Comparison of ENCODE assay signal across 13 cellular contexts in the genomic region with DNA sequence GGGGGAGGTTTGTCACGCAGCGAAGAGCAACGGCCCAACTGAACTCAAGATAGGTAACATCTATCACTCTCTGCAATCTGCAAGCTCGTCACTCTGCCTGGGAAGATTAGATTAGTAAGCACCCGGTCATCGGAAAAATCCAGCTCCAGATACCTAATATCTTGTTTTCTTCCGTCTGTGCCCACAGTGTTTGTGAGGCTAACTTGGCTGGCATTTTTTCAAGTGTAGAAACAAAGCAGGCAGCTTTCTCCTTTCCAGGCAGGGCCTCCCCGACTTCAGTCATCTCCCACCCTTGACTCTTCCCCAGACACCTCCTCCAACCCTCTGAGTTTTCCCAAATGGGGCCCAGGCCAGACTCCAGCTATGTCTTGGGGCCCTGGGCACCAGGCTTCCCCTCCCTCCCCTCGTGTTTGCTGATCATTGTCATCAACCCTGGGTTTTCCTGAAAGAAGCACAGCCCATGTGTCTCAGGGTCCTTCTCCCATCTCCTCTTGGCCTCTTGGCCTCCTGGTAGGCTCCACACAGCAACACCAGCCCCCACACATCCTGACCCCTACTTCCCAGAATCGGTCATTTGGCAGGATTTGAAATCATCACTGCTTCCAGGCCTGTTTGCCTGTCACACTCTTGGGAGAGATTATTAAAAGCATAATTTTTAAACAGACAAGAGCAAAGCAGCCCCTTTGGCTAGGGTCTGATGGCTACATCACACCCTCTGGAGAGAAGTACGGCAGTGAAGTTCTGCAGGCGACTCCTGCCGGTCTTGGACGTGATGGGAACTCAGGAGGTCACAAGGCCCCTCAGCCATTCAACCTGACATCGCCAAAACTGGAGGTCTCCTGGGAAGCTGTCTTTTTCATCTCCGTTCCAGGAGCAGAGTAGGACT.
A peak's percentile ranks its signal among the peaks of the same experiment; 100 is the strongest.
DNase-seq lines count a peak whose midpoint lies in the region; ATAC-seq and TF ChIP-seq lines count a peak whose summit lies in the region.
"Had no signal": no experiment of that assay in that cellular context is flagged by ENCODE, and none has a peak within 500 bp of the region (broad histone marks: within the 10 kb centered on the region; RNA-seq: fewer than 3 reads in every experiment).

No MANE protein-coding gene starts in this region.

- H3K79me2 ChIP-seq in Loucy (ENCODE audit: insufficient read depth, low read length) (peaks cover 11% of the 10 kb centered on the region; the same call in 1 of the 2 replicates), neural progenitor cell (ENCODE audit: low read depth) (no peaks in the 10 kb centered on the region)

- H3K27ac Mint-ChIP-seq in CD14-positive monocyte (peak overlapping the region; percentile 94 to 98 (median 98)), neural progenitor cell (peak overlapping the region; percentile 88), endodermal cell (no peak overlapping the region), chondrocyte (ENCODE audit: unreplicated experiment) (no peak overlapping the region)
- H3K27ac Mint-ChIP-seq: HFFc6 had no signal

- H3K36me3 Mint-ChIP-seq in CD14-positive monocyte (peaks cover 3 to 5% of the 10 kb centered on the region in 2 donors), neural progenitor cell (peaks cover 1% of the 10 kb centered on the region), endodermal cell (ENCODE audit: low read depth) (peaks cover 2% of the 10 kb centered on the region), chondrocyte (ENCODE audit: low read depth) (no peaks in the 10 kb centered on the region)

- peaks cover 4% of the 10 kb centered on the region for H3K9me3 ChIP-seq in Loucy (ENCODE audit: insufficient read depth, low read depth, low read length)
- no peaks in the 10 kb centered on the region for H3K9me3 ChIP-seq in neural progenitor cell (ENCODE audit: low read depth)
- H3K9me3 ChIP-seq in endodermal cell (ENCODE audit: control insufficient read depth, low read length): no peaks in the 10 kb centered on the region

- H3K27me3 Mint-ChIP-seq in CD14-positive monocyte (ENCODE audit: low read depth in 3 of 3) (peaks cover 0 to 1% (median 0%) of the 10 kb centered on the region in 3 donors), neural progenitor cell (ENCODE audit: insufficient read depth, low read depth) (peaks cover 15% of the 10 kb centered on the region), endodermal cell (ENCODE audit: insufficient read depth) (peaks cover 3% of the 10 kb centered on the region), chondrocyte (ENCODE audit: low read depth) (no peaks in the 10 kb centered on the region)

- H3K36me3 ChIP-seq in Loucy (ENCODE audit: insufficient read depth, low read length): no peaks in the 10 kb centered on the region
- H3K36me3 ChIP-seq in neural progenitor cell: no peaks in the 10 kb centered on the region
- H3K36me3 ChIP-seq in endodermal cell (ENCODE audit: control insufficient read depth, insufficient read depth, low read length): no peaks in the 10 kb centered on the region

- no peak for ATAC-seq in GM18517 (IDR thresholded peaks at IDR 0.05; ENCODE audit: unreplicated experiment)

- 85 to 100% methylated on average over 5 to 16 of the region's 16 CpGs for WGBS in endodermal cell (ENCODE audit: insufficient coverage in 1 of 2, insufficient read length in 1 of 2), 2 experiments

- no peak overlapping the region for H3K4me3 ChIP-seq in Loucy (ENCODE audit: low read length, poor library complexity, severe bottlenecking)
- H3K4me3 ChIP-seq in neural progenitor cell: no peak overlapping the region
- H3K4me3 ChIP-seq in endodermal cell (ENCODE audit: low read length): no peak overlapping the region

- peaks cover 0 to 5% (median 3%) of the 10 kb centered on the region in 7 donors for H3K9me3 Mint-ChIP-seq in CD14-positive monocyte
- peaks cover 10% of the 10 kb centered on the region for H3K9me3 Mint-ChIP-seq in neural progenitor cell
- H3K9me3 Mint-ChIP-seq in endodermal cell: peaks cover 3% of the 10 kb centered on the region
- H3K9me3 Mint-ChIP-seq in chondrocyte (ENCODE audit: low read depth): peaks cover 6% of the 10 kb centered on the region

- TF ChIP-seq CTCF in CD14-positive monocyte (IDR thresholded peaks at IDR 0.05) (no peak), Loucy (conservative IDR thresholded peaks at IDR 0.05; ENCODE audit: low read length) (no peak), neural progenitor cell (IDR thresholded peaks at IDR 0.05) (no peak), endodermal cell (conservative IDR thresholded peaks at IDR 0.05) (no peak), chondrocyte (IDR thresholded peaks at IDR 0.05) (no peak)

- no peak overlapping the region for H2AFZ ChIP-seq in Loucy (ENCODE audit: low read length)
- no peak overlapping the region for H2AFZ ChIP-seq in neural progenitor cell (replicated peaks)

- no peak overlapping the region for H3K4me2 ChIP-seq in Loucy (ENCODE audit: low read depth, low read length, poor library complexity, severe bottlenecking)
- no peak overlapping the region for H3K4me2 ChIP-seq in neural progenitor cell

- intact Hi-C loops in CD14-positive monocyte (cut with micrococcal nuclease): loop anchor here in 1 of 2 donors (5.0 kb wide), 1 partner anchor 40 kb away; no protein-coding TSS in a partner anchor

- H4K20me1 ChIP-seq in Loucy (ENCODE audit: insufficient read depth, low read length, poor library complexity, severe bottlenecking): no peaks in the 10 kb centered on the region
- no peaks in the 10 kb centered on the region for H4K20me1 ChIP-seq in neural progenitor cell (ENCODE audit: low read depth)

- H3K4me3 Mint-ChIP-seq in CD14-positive monocyte (no peak overlapping the region), neural progenitor cell (peak overlapping the region; percentile 22), endodermal cell (no peak overlapping the region), chondrocyte (ENCODE audit: unreplicated experiment) (no peak overlapping the region)
- H3K4me3 Mint-ChIP-seq: HFFc6 had no signal

- H3K27ac ChIP-seq in neural progenitor cell: no peak overlapping the region
- H3K27ac ChIP-seq in endodermal cell (ENCODE audit: low read depth, low read length): no peak overlapping the region

- no peaks in the 10 kb centered on the region for H3K9me2 ChIP-seq in Loucy (replicated peaks; ENCODE audit: low read depth, low read length)

- H3K4me1 ChIP-seq in Loucy (ENCODE audit: insufficient read depth, low read length, poor library complexity, severe bottlenecking) (peaks cover 82% of the 10 kb centered on the region), neural progenitor cell (peaks cover 7% of the 10 kb centered on the region), endodermal cell (ENCODE audit: control insufficient read depth, insufficient read depth, low read length) (peaks cover 16% of the 10 kb centered on the region)

- H3K4me1 Mint-ChIP-seq in CD14-positive monocyte: peaks cover 84% of the 10 kb centered on the region
- H3K4me1 Mint-ChIP-seq in neural progenitor cell: peaks cover 51% of the 10 kb centered on the region
- H3K4me1 Mint-ChIP-seq in endodermal cell: peaks cover 21% of the 10 kb centered on the region
- H3K4me1 Mint-ChIP-seq in chondrocyte (ENCODE audit: low read depth): peaks cover 19% of the 10 kb centered on the region

- H3K9ac ChIP-seq in Loucy (ENCODE audit: low read depth, low read length, poor library complexity, severe bottlenecking) (peak overlapping the region; percentile 95), neural progenitor cell (no peak overlapping the region), endodermal cell (ENCODE audit: extremely low read depth, low read length, poor library complexity, severe bottlenecking) (no peak overlapping the region)

- peak; percentile 29 for DNase-seq in CD14-positive monocyte (ENCODE audit: low spot score)
- DNase-seq in amniotic epithelial cell (ENCODE audit: low read depth): peak; percentile 85
- DNase-seq in neural progenitor cell (ENCODE audit: low spot score): no peak
- no peak for DNase-seq in NCI-H1436 (lab: John Stamatoyannopoulos, UW)
- no peak for DNase-seq in endodermal cell
- DNase-seq in chondrocyte (ENCODE audit: low spot score): no peak
- DNase-seq: HFFc6; MV-4-11; naive B cell; NCI-H524 treated with DMSO at 0.1 percent for 48 hours; stimulated activated naive CD4-positive, alpha-beta T cell had no signal

- H3F3A ChIP-seq in Loucy (ENCODE audit: low read depth) (peaks cover 2% of the 10 kb centered on the region; the same call in 1 of the 2 replicates), neural progenitor cell (ENCODE audit: low read depth) (no peaks in the 10 kb centered on the region)

- H3K27me3 ChIP-seq in Loucy (ENCODE audit: insufficient read depth, low read length, poor library complexity, severe bottlenecking) (no peaks in the 10 kb centered on the region), neural progenitor cell (no peaks in the 10 kb centered on the region), endodermal cell (ENCODE audit: control insufficient read depth, insufficient read depth, low read length, poor library complexity, severe bottlenecking) (no peaks in the 10 kb centered on the region)

Comparison
In these comparisons a context has a peak if more than half of its experiments do, and no peak if none do; other contexts are left out.
1. DNase-seq: peak in CD14-positive monocyte (single experiment) and amniotic epithelial cell (single experiment); none in neural progenitor cell (single experiment), NCI-H1436 (single experiment), endodermal cell (single experiment) and chondrocyte (single experiment).
2. H3K27ac Mint-ChIP-seq: peak in CD14-positive monocyte (7 of 7) and neural progenitor cell (single experiment); none in endodermal cell (single experiment) and chondrocyte (single experiment).